ENCODE assay signal across 15 cellular contexts in genomic region chr10:63258920-63259678, GRCh38.
DNase-seq lines count a peak whose midpoint lies in the region; ATAC-seq and TF ChIP-seq lines count a peak whose summit lies in the region.
"Had no signal": no experiment of that assay in that cellular context is flagged by ENCODE, and none has a peak within 500 bp of the region (broad histone marks: within the 10 kb centered on the region; RNA-seq: fewer than 3 reads in every experiment).

No MANE protein-coding gene starts in this region.

- 39 to 77% (median 43%) methylated on average over 2 of the region's 2 CpGs for WGBS in psoas muscle, 3 donors

- H3K9me3 ChIP-seq in psoas muscle = no peaks in the 10 kb centered on the region
- H3K9me3 ChIP-seq: left lung had no signal

- ATAC-seq in psoas muscle (no peak), GM21528 (IDR thresholded peaks at IDR 0.05; ENCODE audit: low FRiP score, unreplicated experiment) (no peak)
- ATAC-seq: left lung; stimulated activated naive CD8-positive, alpha-beta T cell treated with anti-CD3 and anti-CD28 coated beads, Interleukin-15, amount 100 ng/mL, for 72 hours had no signal

- no peak for TF ChIP-seq CTCF in GM12865 (IDR thresholded peaks at IDR 0.05; ENCODE audit: insufficient read depth, low read depth, low read length, missing control alignments)
- no peak for TF ChIP-seq CTCF in psoas muscle (IDR thresholded peaks at IDR 0.05)

- intact Hi-C loops in dendritic cell treated with granulocyte-macrophage colony-stimulating factor and Interleukin-4, amounts not matched to agents 40 ng/mL and 50 ng/mL, for 4 days (cut with micrococcal nuclease) = no loop called here
- intact Hi-C loops in psoas muscle (cut with DNase I) = no loop called here

- peak overlapping the region; percentile 46 for H3K27ac ChIP-seq in psoas muscle

- H3K36me3 Mint-ChIP-seq in dendritic cell treated with granulocyte-macrophage colony-stimulating factor and Interleukin-4, amounts not matched to agents 40 ng/mL and 50 ng/mL, for 4 days (ENCODE audit: low read depth) = peaks cover 48% of the 10 kb centered on the region

- H3K36me3 ChIP-seq in psoas muscle (ENCODE audit: insufficient read depth in 1 of 2, low read depth in 1 of 2) = peaks cover 0 to 11% of the 10 kb centered on the region in 2 donors
- H3K36me3 ChIP-seq: left lung had no signal

- no peaks in the 10 kb centered on the region for H3K9me3 Mint-ChIP-seq in dendritic cell treated with granulocyte-macrophage colony-stimulating factor and Interleukin-4, amounts not matched to agents 40 ng/mL and 50 ng/mL, for 4 days
- H3K9me3 Mint-ChIP-seq: stimulated activated naive CD8-positive, alpha-beta T cell treated with anti-CD3 and anti-CD28 coated beads, Interleukin-15, amount 100 ng/mL, for 72 hours had no signal

- H3K27ac Mint-ChIP-seq in dendritic cell treated with granulocyte-macrophage colony-stimulating factor and Interleukin-4, amounts not matched to agents 40 ng/mL and 50 ng/mL, for 4 days = peak overlapping the region; percentile 79
- H3K27ac Mint-ChIP-seq: stimulated activated naive CD8-positive, alpha-beta T cell treated with anti-CD3 and anti-CD28 coated beads, Interleukin-15, amount 100 ng/mL, for 72 hours had no signal

- H3K4me3 ChIP-seq in GM12865 (ENCODE audit: low read depth, low read length) = peak overlapping the region; percentile 44
- H3K4me3 ChIP-seq in psoas muscle = peak overlapping the region; percentile 44
- H3K4me3 ChIP-seq: left lung had no signal

- H3K4me3 Mint-ChIP-seq in dendritic cell treated with granulocyte-macrophage colony-stimulating factor and Interleukin-4, amounts not matched to agents 40 ng/mL and 50 ng/mL, for 4 days = peak overlapping the region; percentile 57

- DNase-seq in GM12865 (ENCODE audit: low read depth) (no peak), M059J (ENCODE audit: low read depth) (peak; percentile 17), psoas muscle (no peak), NCI-H2107 treated with DMSO at 0.1 percent for 48 hours (lab: John Stamatoyannopoulos, UW; ENCODE audit: unreplicated experiment) (no peak), NCI-H526 treated with DMSO at 0.1 percent for 48 hours (lab: John Stamatoyannopoulos, UW) (no peak)
- DNase-seq: activated CD4-positive, alpha-beta T cell treated with anti-CD3 and anti-CD28 coated beads, Interleukin-2, amount 50 U/mL, for 4 hours; activated naive CD4-positive, alpha-beta T cell treated with anti-CD3 and anti-CD28 coated beads, Interleukin-2, amount 50 U/mL, for 16 hours; cortex of kidney; DMS79 treated with DMSO at 0.1 percent for 48 hours; left lung; posterior cingulate gyrus; stimulated activated CD4-positive, alpha-beta T cell treated with anti-CD3 and anti-CD28 coated beads, Interleukin-2, amount 100 ng/mL, for 48 hours; stimulated activated naive CD8-positive, alpha-beta T cell treated with anti-CD3 and anti-CD28 coated beads, Interleukin-15, amount 100 ng/mL, for 72 hours had no signal

- peaks cover 71% of the 10 kb centered on the region for H3K4me1 Mint-ChIP-seq in dendritic cell treated with granulocyte-macrophage colony-stimulating factor and Interleukin-4, amounts not matched to agents 40 ng/mL and 50 ng/mL, for 4 days (ENCODE audit: low read depth)

- H3K4me1 ChIP-seq in psoas muscle = peaks cover 82% of the 10 kb centered on the region

- H3K27me3 ChIP-seq in psoas muscle (ENCODE audit: insufficient read depth in 3 of 3, low read length in 2 of 3) = no peaks in the 10 kb centered on the region
- H3K27me3 ChIP-seq: left lung had no signal

- no peaks in the 10 kb centered on the region for H3K27me3 Mint-ChIP-seq in dendritic cell treated with granulocyte-macrophage colony-stimulating factor and Interleukin-4, amounts not matched to agents 40 ng/mL and 50 ng/mL, for 4 days
- H3K27me3 Mint-ChIP-seq: stimulated activated naive CD8-positive, alpha-beta T cell treated with anti-CD3 and anti-CD28 coated beads, Interleukin-15, amount 100 ng/mL, for 72 hours had no signal
